In genomic region chr1:17676387-17677060, GRCh38 we compare ENCODE assay signal across 13 cellular contexts.
"Had no signal": no experiment of that assay in that cellular context is flagged by ENCODE, and none has a peak within 500 bp of the region (broad histone marks: within the 10 kb centered on the region; RNA-seq: fewer than 3 reads in every experiment).

No MANE protein-coding gene starts in this region.

- H3K27ac ChIP-seq: brain microvascular endothelial cell, tibial nerve had no signal

- H3K9me3 Mint-ChIP-seq: activated T-cell treated with anti-CD3 and anti-CD28 coated beads, Interleukin-2, amount 50 U/mL, for 24 hours; immature natural killer cell had no signal

- H3K9me3 ChIP-seq: tibial nerve had no signal

- H3K4me3 Mint-ChIP-seq: activated naive CD8-positive, alpha-beta T cell; activated T-cell treated with anti-CD3 and anti-CD28 coated beads, Interleukin-2, amount 50 U/mL, for 24 hours; immature natural killer cell had no signal

- ATAC-seq: left colon, right cardiac atrium had no signal

- H3K36me3 Mint-ChIP-seq: activated naive CD8-positive, alpha-beta T cell; immature natural killer cell; naive B cell had no signal

- DNase-seq: activated CD4-positive, CD25-positive, alpha-beta regulatory T cell; activated effector memory CD4-positive, alpha-beta T cell treated with anti-CD3 and anti-CD28 coated beads, Interleukin-2, amount 50 U/mL, for 16 hours; activated T-cell treated with anti-CD3 and anti-CD28 coated beads, Interleukin-2, amount 50 U/mL, for 24 hours; amygdala; brain microvascular endothelial cell; cerebellar nuclear complex; immature natural killer cell; left colon; naive B cell; small intestine had no signal

- H3K4me1 Mint-ChIP-seq: immature natural killer cell had no signal

- H3K27ac Mint-ChIP-seq: activated naive CD8-positive, alpha-beta T cell; activated T-cell treated with anti-CD3 and anti-CD28 coated beads, Interleukin-2, amount 50 U/mL, for 24 hours; immature natural killer cell had no signal

- H3K27me3 ChIP-seq: brain microvascular endothelial cell, tibial nerve had no signal
